28 cellular contexts compared by ENCODE assay signal in genomic region chr3:95029644-95030043, GRCh38.
DNase-seq lines count a peak whose midpoint lies in the region; ATAC-seq, FAIRE-seq and TF ChIP-seq lines count a peak whose summit lies in the region.
"Had no signal": no experiment of that assay in that cellular context is flagged by ENCODE, and none has a peak within 500 bp of the region (broad histone marks: within the 10 kb centered on the region; RNA-seq: fewer than 3 reads in every experiment).

No MANE protein-coding gene starts in this region.

- no peaks in the 10 kb centered on the region for H3K4me1 Mint-ChIP-seq in stimulated activated effector memory CD8-positive, alpha-beta T cell treated with anti-CD3 and anti-CD28 coated beads, Interleukin-12 subunit alpha, Interleukin-12 subunit beta, amount 100 ng/mL, for 72 hours
- H3K4me1 Mint-ChIP-seq: CD14-positive monocyte; CD4-positive, alpha-beta memory T cell; CD4-positive, CD25-positive, alpha-beta regulatory T cell; CD8-positive, alpha-beta memory T cell had no signal

- TF ChIP-seq CTCF in upper lobe of right lung (IDR thresholded peaks at IDR 0.05) = no peak

- no peak overlapping the region for H3K4me3 ChIP-seq in upper lobe of right lung
- H3K4me3 ChIP-seq: BLaER1, GM12878 had no signal

- peaks cover 11% of the 10 kb centered on the region for H3K9me3 Mint-ChIP-seq in stimulated activated effector memory CD8-positive, alpha-beta T cell treated with anti-CD3 and anti-CD28 coated beads, Interleukin-12 subunit alpha, Interleukin-12 subunit beta, amount 100 ng/mL, for 72 hours

- intact Hi-C loops in upper lobe of right lung (cut with DNase I) = no loop called here

- DNase-seq in NCI-H146 (lab: John Stamatoyannopoulos, UW) = peak; percentile 16
- peak; percentile 9 for DNase-seq in NCI-H146 treated with DMSO at 0.1 percent for 48 hours (lab: John Stamatoyannopoulos, UW; ENCODE audit: unreplicated experiment)
- peak; percentile 51 for DNase-seq in NCI-H82 (lab: John Stamatoyannopoulos, UW)
- no peak for DNase-seq in upper lobe of right lung
- DNase-seq in dedifferentiated amniotic fluid mesenchymal stem cell (ENCODE audit: extremely low spot score) = no peak
- no peak for DNase-seq in stimulated activated effector memory CD8-positive, alpha-beta T cell treated with anti-CD3 and anti-CD28 coated beads, Interleukin-12 subunit alpha, Interleukin-12 subunit beta, amount 100 ng/mL, for 72 hours (ENCODE audit: low spot score in 2 of 2)
- DNase-seq: 8988T; ACHN; BE2C; C1 segment of cervical spinal cord; CD4-positive, alpha-beta memory T cell; CD4-positive, CD25-positive, alpha-beta regulatory T cell; CD8-positive, alpha-beta memory T cell; COR-L47; DMS 273 treated with DMSO at 0.1 percent for 48 hours; DMS153; DMS53; DMS79; DND-41; EL; GDM1 had no signal

- no peaks in the 10 kb centered on the region for H3K36me3 Mint-ChIP-seq in stimulated activated effector memory CD8-positive, alpha-beta T cell treated with anti-CD3 and anti-CD28 coated beads, Interleukin-12 subunit alpha, Interleukin-12 subunit beta, amount 100 ng/mL, for 72 hours
- H3K36me3 Mint-ChIP-seq: CD14-positive monocyte; CD4-positive, alpha-beta memory T cell; CD4-positive, CD25-positive, alpha-beta regulatory T cell; CD8-positive, alpha-beta memory T cell had no signal

- no peaks in the 10 kb centered on the region for H3K36me3 ChIP-seq in upper lobe of right lung
- H3K36me3 ChIP-seq: BE2C, BLaER1 had no signal

- no peak overlapping the region for H3K4me3 Mint-ChIP-seq in stimulated activated effector memory CD8-positive, alpha-beta T cell treated with anti-CD3 and anti-CD28 coated beads, Interleukin-12 subunit alpha, Interleukin-12 subunit beta, amount 100 ng/mL, for 72 hours
- H3K4me3 Mint-ChIP-seq: CD14-positive monocyte; CD4-positive, alpha-beta memory T cell; CD4-positive, CD25-positive, alpha-beta regulatory T cell; CD8-positive, alpha-beta memory T cell had no signal

- H3K27me3 ChIP-seq in upper lobe of right lung = no peaks in the 10 kb centered on the region
- H3K27me3 ChIP-seq: BE2C, BLaER1 had no signal

- H3K27ac ChIP-seq in upper lobe of right lung = no peak overlapping the region
- H3K27ac ChIP-seq: BLaER1 had no signal

- H3K27ac Mint-ChIP-seq in stimulated activated effector memory CD8-positive, alpha-beta T cell treated with anti-CD3 and anti-CD28 coated beads, Interleukin-12 subunit alpha, Interleukin-12 subunit beta, amount 100 ng/mL, for 72 hours = no peak overlapping the region
- H3K27ac Mint-ChIP-seq: CD14-positive monocyte; CD4-positive, alpha-beta memory T cell; CD4-positive, CD25-positive, alpha-beta regulatory T cell; CD8-positive, alpha-beta memory T cell had no signal

- ATAC-seq in upper lobe of right lung = no peak
- no peak for ATAC-seq in stimulated activated effector memory CD8-positive, alpha-beta T cell treated with anti-CD3 and anti-CD28 coated beads, Interleukin-12 subunit alpha, Interleukin-12 subunit beta, amount 100 ng/mL, for 72 hours
- no peak for ATAC-seq in HG02840 (IDR thresholded peaks at IDR 0.05; ENCODE audit: low FRiP score, unreplicated experiment)
- ATAC-seq: GM12878 had no signal

- no peaks in the 10 kb centered on the region for H3K9me3 ChIP-seq in upper lobe of right lung
- H3K9me3 ChIP-seq: BE2C, BLaER1 had no signal

- no peaks in the 10 kb centered on the region for H3K4me1 ChIP-seq in upper lobe of right lung
- H3K4me1 ChIP-seq: BE2C, BLaER1 had no signal

- FAIRE-seq in islet of Langerhans (lab: Jason Lieb, UNC) = peak; percentile 33
- FAIRE-seq: GM12878, GM12892, GM18507 had no signal

Comparison
In these comparisons a context has a peak if more than half of its experiments do, and no peak if none do; other contexts are left out.
1. DNase-seq: peak in NCI-H146 (single experiment), NCI-H146 treated with DMSO at 0.1 percent for 48 hours (single experiment) and NCI-H82 (single experiment); none in upper lobe of right lung (single experiment), dedifferentiated amniotic fluid mesenchymal stem cell (single experiment) and stimulated activated effector memory CD8-positive, alpha-beta T cell treated with anti-CD3 and anti-CD28 coated beads, Interleukin-12 subunit alpha, Interleukin-12 subunit beta, amount 100 ng/mL, for 72 hours (0 of 2).